21 cellular contexts compared by ENCODE assay signal in genomic region chr6:85551264-85551663, GRCh38. TPM values are rescaled to one million over a fixed set of nuclear protein-coding genes. Genes with fewer than 3 reads are reported as not detected.
DNase-seq lines count a peak whose midpoint lies in the region; ATAC-seq, FAIRE-seq and TF ChIP-seq lines count a peak whose summit lies in the region.
"Had no signal": no experiment of that assay in that cellular context is flagged by ENCODE, and none has a peak within 500 bp of the region (broad histone marks: within the 10 kb centered on the region; RNA-seq: fewer than 3 reads in every experiment).

No MANE protein-coding gene starts in this region.

- intact Hi-C loops in GM12878 (cut with micrococcal nuclease; ENCODE audit: unreplicated experiment), result no loop called here

- ATAC-seq in GM12878 (no peak; the same call in 2 of the 3 replicates), GM18873 (IDR thresholded peaks at IDR 0.05; ENCODE audit: low FRiP score, unreplicated experiment) (no peak), HG03442 (IDR thresholded peaks at IDR 0.05; ENCODE audit: unreplicated experiment) (no peak), GM18870 (IDR thresholded peaks at IDR 0.05; ENCODE audit: unreplicated experiment) (no peak)
- ATAC-seq: left cardiac atrium had no signal

- TF ChIP-seq RAD21 in GM12878 (IDR thresholded peaks at IDR 0.05; ENCODE audit: insufficient read depth, low read depth, low read length), result no peak

- H3K4me1 Mint-ChIP-seq in neural progenitor cell, result peaks cover 9% of the 10 kb centered on the region

- no peaks in the 10 kb centered on the region for H3K9me3 Mint-ChIP-seq in neural progenitor cell
- H3K9me3 Mint-ChIP-seq: activated naive CD4-positive, alpha-beta T cell treated with anti-CD3 and anti-CD28 coated beads for 36 hours had no signal

- H3F3A ChIP-seq in neural progenitor cell (ENCODE audit: low read depth), result peaks cover 20% of the 10 kb centered on the region

- no peak overlapping the region for H3K27ac ChIP-seq in GM12878 (ENCODE audit: control insufficient read depth, insufficient read depth)
- H3K27ac ChIP-seq in neural progenitor cell, result peak overlapping the region; percentile 42
- H3K27ac ChIP-seq: esophagus squamous epithelium, hepatocyte, prostate gland had no signal

- H3K27me3 Mint-ChIP-seq in neural progenitor cell (ENCODE audit: insufficient read depth, low read depth), result no peaks in the 10 kb centered on the region
- H3K27me3 Mint-ChIP-seq: CD4-positive, alpha-beta memory T cell; stimulated activated naive CD8-positive, alpha-beta T cell treated with anti-CD3 and anti-CD28 coated beads, Interleukin-15, Interleukin-2, amounts not matched to agents 100 ng/mL and 50 ng/mL, for 24 hours had no signal

- H3K36me3 Mint-ChIP-seq in neural progenitor cell, result peaks cover 14% of the 10 kb centered on the region

- RAD21 ChIA-PET in GM12878 (lab: Charles Lee; ENCODE audit: unreplicated experiment), result no interaction called here

- POLR2A ChIA-PET in GM12878 (lab: Charles Lee), result no interaction called here

- H3K4me3 ChIP-seq in GM12878 (no peak overlapping the region), neural progenitor cell (no peak overlapping the region)
- H3K4me3 ChIP-seq: dorsolateral prefrontal cortex, esophagus squamous epithelium, hepatocyte, prostate gland had no signal

- SMC1A ChIA-PET in GM12878 (lab: Charles Lee; ENCODE audit: uncharacterized antibody, unreplicated experiment), result interaction anchor here (0.7 kb wide), 1 partner anchor 14 kb away, joined by 3 read pairs; no protein-coding TSS in a partner anchor

- H3K9me3 ChIP-seq in GM12878 (replicated peaks; ENCODE audit: control insufficient read depth, insufficient read depth, low read length), result peaks cover 4% of the 10 kb centered on the region; the same call in 1 of the 3 replicates
- no peaks in the 10 kb centered on the region for H3K9me3 ChIP-seq in neural progenitor cell (ENCODE audit: low read depth)
- H3K9me3 ChIP-seq: esophagus squamous epithelium, prostate gland had no signal

- DNase-seq in NCI-H82 (lab: John Stamatoyannopoulos, UW) (peak; percentile 3), NCI-H82 treated with DMSO at 0.1 percent for 48 hours (lab: John Stamatoyannopoulos, UW; ENCODE audit: unreplicated experiment) (no peak), M059J (ENCODE audit: low read depth) (peak; percentile 15), GM12878 (ENCODE audit: low read depth, low spot score) (no peak), neural progenitor cell (ENCODE audit: low spot score) (peak; percentile 2)
- DNase-seq: ACHN; activated naive CD4-positive, alpha-beta T cell treated with anti-CD3 and anti-CD28 coated beads for 36 hours; dorsolateral prefrontal cortex; esophagus squamous epithelium; left cardiac atrium; NCI-H1694; NCI-H526 treated with DMSO at 0.1 percent for 48 hours; RPMI8226; stimulated activated CD4-positive, alpha-beta T cell treated with anti-CD3 and anti-CD28 coated beads, Interleukin-12 subunit alpha, Interleukin-12 subunit beta, amount 100 ng/mL, for 4 hours had no signal

- WGBS in GM12878 (ENCODE audit: insufficient coverage, insufficient replicate concordance, low lambda C conversion rate, missing lambda C conversion rate), result 100% methylated on average over 1 of the region's 1 CpG

- in situ Hi-C loops in GM12878 (cut with MboI), result no loop called here

- H3K79me2 ChIP-seq in GM12878 (ENCODE audit: control insufficient read depth, insufficient read depth, low read length), result no peaks in the 10 kb centered on the region
- no peaks in the 10 kb centered on the region for H3K79me2 ChIP-seq in neural progenitor cell (ENCODE audit: low read depth)
- H3K79me2 ChIP-seq: hepatocyte had no signal

- CTCF ChIA-PET in GM12878 (lab: Yijun Ruan, JAX), result interaction anchor here (0.6 to 0.9 kb wide), 2 partner anchors 20 to 36 kb away, joined by 3 read pairs; no protein-coding TSS in a partner anchor

- H3K4me2 ChIP-seq in GM12878 (ENCODE audit: control insufficient read depth, insufficient read depth), result no peak overlapping the region
- no peak overlapping the region for H3K4me2 ChIP-seq in neural progenitor cell
- H3K4me2 ChIP-seq: hepatocyte had no signal

- TF ChIP-seq EP300 in GM12878 (IDR thresholded peaks at IDR 0.05; ENCODE audit: borderline replicate concordance in 1 of 2, control insufficient read depth in 1 of 2, low read depth in 2 of 2, low read length in 2 of 2), result no peak

- no peak for TF ChIP-seq POLR2A in GM12878 (IDR thresholded peaks at IDR 0.05; ENCODE audit: low read depth, low read length)

- no peaks in the 10 kb centered on the region for H4K20me1 ChIP-seq in GM12878 (ENCODE audit: control insufficient read depth, insufficient read depth)
- no peaks in the 10 kb centered on the region for H4K20me1 ChIP-seq in neural progenitor cell (ENCODE audit: low read depth)

- H3K36me3 ChIP-seq in GM12878 (ENCODE audit: control insufficient read depth in 2 of 2, insufficient read depth in 2 of 2, low read length in 1 of 2), result peaks cover 0 to 6% of the 10 kb centered on the region in 2 experiments; a peak in 1 of 4 replicates
- no peaks in the 10 kb centered on the region for H3K36me3 ChIP-seq in neural progenitor cell
- H3K36me3 ChIP-seq: prostate gland had no signal

- peak; percentile 27 for FAIRE-seq in GM12878 (lab: Jason Lieb, UNC)

- no peak for TF ChIP-seq CTCF in GM12878 (IDR thresholded peaks at IDR 0.05 in 2 of 3, conservative IDR thresholded peaks at IDR 0.05 in 1 of 3; ENCODE audit: control insufficient read depth in 2 of 3, extremely low read depth in 1 of 3, insufficient read depth in 1 of 3, low read depth in 3 of 3, low read length in 3 of 3)
- TF ChIP-seq CTCF in neural progenitor cell (IDR thresholded peaks at IDR 0.05), result no peak

- no peak overlapping the region for H3K4me3 Mint-ChIP-seq in neural progenitor cell
- H3K4me3 Mint-ChIP-seq: activated naive CD4-positive, alpha-beta T cell treated with anti-CD3 and anti-CD28 coated beads for 36 hours; CD4-positive, alpha-beta memory T cell; stimulated activated naive CD8-positive, alpha-beta T cell treated with anti-CD3 and anti-CD28 coated beads, Interleukin-15, Interleukin-2, amounts not matched to agents 100 ng/mL and 50 ng/mL, for 24 hours had no signal

- no peaks in the 10 kb centered on the region for H3K4me1 ChIP-seq in GM12878 (ENCODE audit: control insufficient read depth, insufficient read depth, low read length)
- H3K4me1 ChIP-seq in neural progenitor cell, result peaks cover 15% of the 10 kb centered on the region
- H3K4me1 ChIP-seq: esophagus squamous epithelium, prostate gland had no signal

- H2AFZ ChIP-seq in GM12878 (ENCODE audit: control insufficient read depth, low read depth, low read length) (no peak overlapping the region), neural progenitor cell (replicated peaks) (no peak overlapping the region)
- H2AFZ ChIP-seq: hepatocyte had no signal

- H3K27ac Mint-ChIP-seq in neural progenitor cell, result no peak overlapping the region
- H3K27ac Mint-ChIP-seq: activated naive CD4-positive, alpha-beta T cell treated with anti-CD3 and anti-CD28 coated beads for 36 hours; stimulated activated naive CD8-positive, alpha-beta T cell treated with anti-CD3 and anti-CD28 coated beads, Interleukin-15, Interleukin-2, amounts not matched to agents 100 ng/mL and 50 ng/mL, for 24 hours had no signal

- H3K27me3 ChIP-seq in GM12878 (replicated peaks in 1 of 2; ENCODE audit: control insufficient read depth in 2 of 2, insufficient read depth in 2 of 2, low read length in 1 of 2) (no peaks in the 10 kb centered on the region), neural progenitor cell (no peaks in the 10 kb centered on the region)
- H3K27me3 ChIP-seq: dorsolateral prefrontal cortex, esophagus squamous epithelium, hepatocyte had no signal

- H3K9ac ChIP-seq in GM12878 (ENCODE audit: control insufficient read depth, insufficient read depth, low read length), result no peak overlapping the region
- no peak overlapping the region for H3K9ac ChIP-seq in neural progenitor cell

- TSS peak; percentile 34 for BruUV-seq in GM12878 (replicated peaks; lab: Mats Ljungman, UMichigan)

TF ChIP-seq in GM12878, 131 proteins besides CTCF, POLR2A, EP300 and RAD21 (continues in another document):
- no peak for TF ChIP-seq MLLT1 (IDR thresholded peaks at IDR 0.05)

RNA-seq across cellular contexts. Expression of gene SNX14, which starts 42.4 kb away (rescaled TPM):
- total RNA-seq in M059J (2014; rRNA removed; shearing (Covaris generic)), result 151 and 175 TPM in 2 replicates
- total RNA-seq in GM12878 (2013; cell fraction: nucleolus; rRNA removed), result 356 and 399 TPM in 2 replicates
- 61.7 and 75.3 TPM in 2 replicates for total RNA-seq in GM12878 (2014; rRNA removed)
- 94.3 and 103 TPM in 2 replicates for total RNA-seq in GM12878 (2014; rRNA removed; fragmentation: Illumina TruSeq; extraction: Trizol)
- 46.3 and 47.8 TPM in 2 replicates for total RNA-seq in GM12878 (2021)
- polyA plus RNA-seq in GM12878 (2011; ENCODE audit: low read depth), result 22.4 TPM
- 122 and 221 TPM in 2 replicates for polyA plus RNA-seq in GM12878 (2011; rRNA removed)
- polyA plus RNA-seq in GM12878 (2011; cell fraction: cytosol; rRNA removed), result 34.7 and 39.7 TPM in 2 replicates
- polyA plus RNA-seq in GM12878 (2011; cell fraction: nucleus; rRNA removed), result 94.5 and 123 TPM in 2 replicates
- 46.4 and 50.7 TPM in 2 replicates for polyA plus RNA-seq in GM12878 (2012)
- 51.0 and 79.8 TPM in 2 replicates for polyA plus RNA-seq in GM12878 (2014; fragmentation: Illumina TruSeq; extraction: Trizol)
- 10 to 100 TPM; 34.2 to 50.9 TPM for polyA plus RNA-seq in GM12878 (2014; fragmentation: Nextera tagmentation; extraction: Ambion mirVana)
- 38.9 and 42.8 TPM in 2 replicates for polyA plus RNA-seq in GM12878 (2014; rRNA removed)
- 10 to 100 TPM; 46.4 to 51.4 TPM for polyA plus RNA-seq in GM12878 (2016; fragmentation: Nextera tagmentation; extraction: Ambion mirVana)
- polyA minus RNA-seq in GM12878 (2011; rRNA and poly(A)+ RNA removed), result 66.9 and 70.2 TPM in 2 replicates
- 19.6 and 22.0 TPM in 2 replicates for polyA minus RNA-seq in GM12878 (2011; cell fraction: cytosol; rRNA and poly(A)+ RNA removed)
- polyA minus RNA-seq in GM12878 (2011; cell fraction: nucleus; rRNA and poly(A)+ RNA removed), result 68.9 and 109 TPM in 2 replicates
- 46.7 and 95.2 TPM in 2 replicates for total RNA-seq in neural progenitor cell (ENCODE audit: low replicate concordance)

Comparison
In these comparisons a context has a peak if more than half of its experiments do, and no peak if none do; other contexts are left out.
1. DNase-seq: peak in NCI-H82 (single experiment), M059J (single experiment) and neural progenitor cell (single experiment); none in NCI-H82 treated with DMSO at 0.1 percent for 48 hours (single experiment) and GM12878 (single experiment).